In the genomic region with DNA sequence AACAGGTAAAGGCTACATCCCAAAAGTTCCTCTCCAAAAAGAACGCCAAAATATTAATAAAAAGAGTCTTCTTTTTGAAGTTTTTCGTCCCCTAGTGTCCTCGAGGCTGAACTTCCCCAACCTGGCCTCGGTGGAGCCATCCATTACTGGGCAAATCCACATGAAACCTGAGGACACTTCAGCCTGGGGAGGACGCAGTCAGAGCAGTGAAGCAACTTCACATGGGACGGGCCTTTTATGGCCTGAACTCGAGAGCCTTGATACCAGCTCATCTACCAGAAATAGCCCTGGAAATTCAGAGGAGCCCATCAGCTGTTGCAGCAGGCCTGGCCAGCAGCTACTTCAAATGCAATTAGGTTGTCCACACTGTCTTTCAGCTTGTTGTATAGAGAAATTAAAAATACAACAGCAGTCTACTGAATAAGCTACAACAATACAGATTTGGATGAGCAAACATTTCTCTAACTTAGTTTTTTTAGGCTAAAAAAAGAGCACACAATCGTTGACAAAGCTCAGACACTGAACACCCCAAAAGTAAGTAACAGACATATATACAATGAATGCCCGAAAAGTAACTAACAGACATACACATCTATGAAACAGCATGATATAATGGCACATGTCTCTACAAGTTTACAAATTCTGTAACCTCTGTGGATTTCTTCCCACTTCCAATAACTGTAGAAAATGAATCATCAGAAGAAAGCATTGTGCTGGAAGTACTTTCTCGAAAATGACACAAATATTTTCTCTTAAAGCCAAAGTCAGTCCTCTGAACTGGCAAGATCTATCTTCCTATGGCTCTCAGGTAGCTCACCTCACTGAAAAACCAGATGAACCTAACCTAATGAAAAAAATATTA, we compare ENCODE assay signal across 8 cellular contexts. TPM values are rescaled to one million over a fixed set of nuclear protein-coding genes. Genes with fewer than 3 reads are reported as not detected.
DNase-seq lines count a peak whose midpoint lies in the region; ATAC-seq, FAIRE-seq and TF ChIP-seq lines count a peak whose summit lies in the region.

A gene with protein sequence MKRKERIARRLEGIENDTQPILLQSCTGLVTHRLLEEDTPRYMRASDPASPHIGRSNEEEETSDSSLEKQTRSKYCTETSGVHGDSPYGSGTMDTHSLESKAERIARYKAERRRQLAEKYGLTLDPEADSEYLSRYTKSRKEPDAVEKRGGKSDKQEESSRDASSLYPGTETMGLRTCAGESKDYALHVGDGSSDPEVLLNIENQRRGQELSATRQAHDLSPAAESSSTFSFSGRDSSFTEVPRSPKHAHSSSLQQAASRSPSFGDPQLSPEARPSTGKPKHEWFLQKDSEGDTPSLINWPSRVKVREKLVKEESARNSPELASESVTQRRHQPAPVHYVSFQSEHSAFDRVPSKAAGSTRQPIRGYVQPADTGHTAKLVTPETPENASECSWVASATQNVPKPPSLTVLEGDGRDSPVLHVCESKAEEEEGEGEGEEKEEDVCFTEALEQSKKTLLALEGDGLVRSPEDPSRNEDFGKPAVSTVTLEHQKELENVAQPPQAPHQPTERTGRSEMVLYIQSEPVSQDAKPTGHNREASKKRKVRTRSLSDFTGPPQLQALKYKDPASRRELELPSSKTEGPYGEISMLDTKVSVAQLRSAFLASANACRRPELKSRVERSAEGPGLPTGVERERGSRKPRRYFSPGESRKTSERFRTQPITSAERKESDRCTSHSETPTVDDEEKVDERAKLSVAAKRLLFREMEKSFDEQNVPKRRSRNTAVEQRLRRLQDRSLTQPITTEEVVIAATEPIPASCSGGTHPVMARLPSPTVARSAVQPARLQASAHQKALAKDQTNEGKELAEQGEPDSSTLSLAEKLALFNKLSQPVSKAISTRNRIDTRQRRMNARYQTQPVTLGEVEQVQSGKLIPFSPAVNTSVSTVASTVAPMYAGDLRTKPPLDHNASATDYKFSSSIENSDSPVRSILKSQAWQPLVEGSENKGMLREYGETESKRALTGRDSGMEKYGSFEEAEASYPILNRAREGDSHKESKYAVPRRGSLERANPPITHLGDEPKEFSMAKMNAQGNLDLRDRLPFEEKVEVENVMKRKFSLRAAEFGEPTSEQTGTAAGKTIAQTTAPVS (N-terminal part only) (minus strand): TSS at position 208 of the 862 bp plus-strand sequence. CDS start 79,913 bp downstream, outside the sequence.

- H3K9ac ChIP-seq in kidney (ENCODE audit: low read length in 2 of 2) = no peak within 1 kb of the TSS

- ATAC-seq in HG03066 (IDR thresholded peaks at IDR 0.05; ENCODE audit: low read depth, unreplicated experiment) (peak; percentile 18), GM21717 (IDR thresholded peaks at IDR 0.05; ENCODE audit: unreplicated experiment) (no peak), HG02678 (IDR thresholded peaks at IDR 0.05; ENCODE audit: unreplicated experiment) (no peak)

- H3K9me3 ChIP-seq in kidney (ENCODE audit: control insufficient read depth in 1 of 2, low read length in 2 of 2) = no peaks in the 10 kb centered on the region

- DNase-seq in AG10803 (ENCODE audit: low read depth) (peak; percentile 74), cardiac fibroblast (ENCODE audit: low read depth in 2 of 2) (peak; percentile 76 to 90), kidney (peak; percentile 70), AML-193 (lab: John Stamatoyannopoulos, UW) (no peak)

- H3K4me3 ChIP-seq in AG10803 (ENCODE audit: low read length) (no peak within 1 kb of the TSS), cardiac fibroblast (replicated peaks in 1 of 2; ENCODE audit: low read depth in 2 of 2, low read length in 2 of 2) (peak within 1 kb of the TSS in 1 of 2 donors; percentile 30), kidney (ENCODE audit: low read length in 2 of 2) (no peak within 1 kb of the TSS)

- H3K36me3 ChIP-seq in kidney (ENCODE audit: control insufficient read depth in 1 of 2, insufficient read depth in 2 of 2, low read length in 2 of 2) = no peaks in the 10 kb centered on the region

- FAIRE-seq in kidney (lab: Jason Lieb, UNC) = no peak

- TF ChIP-seq CTCF in AG10803 (conservative IDR thresholded peaks at IDR 0.05; ENCODE audit: low read length) (no peak), cardiac fibroblast (IDR thresholded peaks at IDR 0.05; ENCODE audit: low read depth, low read length) (no peak), kidney (IDR thresholded peaks at IDR 0.05; ENCODE audit: borderline replicate concordance, extremely low read depth, insufficient read depth) (no peak), subcutaneous adipose tissue (IDR thresholded peaks at IDR 0.05; ENCODE audit: low read depth) (no peak)

- H3K4me1 ChIP-seq in kidney (ENCODE audit: control insufficient read depth in 1 of 2, insufficient read depth in 1 of 2, low read depth in 1 of 2, low read length in 2 of 2) = peaks cover 3 to 20% of the 10 kb centered on the region in 2 donors

- intact Hi-C loops in kidney (cut with DNase I) = no loop called here

- peak within 1 kb of the TSS; percentile 45 to 73 for H3K27ac ChIP-seq in kidney (ENCODE audit: low read depth in 2 of 2, low read length in 2 of 2)

RNA-seq across cellular contexts. Expression of the gene that starts here (rescaled TPM):
- 94.4 TPM for total RNA-seq in kidney
- polyA plus RNA-seq in kidney (ENCODE audit: insufficient read depth, low read depth, low replicate concordance) = 7.4 TPM
- 10 to 100 TPM; 24.0 to 82.2 (median 49.7) TPM for total RNA-seq in subcutaneous adipose tissue

Comparison
In these comparisons a context has a peak if more than half of its experiments do, and no peak if none do; other contexts are left out.
1. DNase-seq: peak in AG10803 (single experiment), cardiac fibroblast (2 of 2) and kidney (single experiment); none in AML-193 (0 of 2).